In genomic region chr5:68147659-68148058, GRCh38 we compare ENCODE assay signal across 24 cellular contexts.
DNase-seq lines count a peak whose midpoint lies in the region; ATAC-seq and TF ChIP-seq lines count a peak whose summit lies in the region.
"Had no signal": no experiment of that assay in that cellular context is flagged by ENCODE, and none has a peak within 500 bp of the region (broad histone marks: within the 10 kb centered on the region; RNA-seq: fewer than 3 reads in every experiment).

No MANE protein-coding gene starts in this region.

- H4K5ac ChIP-seq in IMR-90 (ENCODE audit: low read depth, low read length) = no peak overlapping the region

- H3K4me1 ChIP-seq in IMR-90 (ENCODE audit: control insufficient read depth, insufficient read depth, low read length) (0 out of 2 replicates have a peak, but pooled peaks cover 2% of the 10 kb centered on the region), HAP-1 (no peaks in the 10 kb centered on the region)
- H3K4me1 ChIP-seq: foreskin keratinocyte, upper lobe of left lung had no signal

- H4K8ac ChIP-seq in IMR-90 (ENCODE audit: low read depth in 2 of 2, low read length in 2 of 2) = no peak overlapping the region

- CTCF ChIA-PET in activated CD8-positive, alpha-beta T cell treated with anti-CD3 and anti-CD28 coated beads for 36 hours (lab: Charles Lee) = interaction anchor here (1.1 kb wide), 1 partner anchor 107 kb away, joined by 3 read pairs; no protein-coding TSS in a partner anchor
- CTCF ChIA-PET in activated CD8-positive, alpha-beta T cell treated with anti-CD3 and anti-CD28 coated beads, Interleukin-2, amount 10 ng/mL, durations not matched to agents 7 days and 5 days (lab: Charles Lee) = no interaction called here
- CTCF ChIA-PET in IMR-90 (lab: Yijun Ruan, JAX) = interaction anchor here (0.8 kb wide), 1 partner anchor 104 kb away, joined by 3 read pairs; no protein-coding TSS in a partner anchor

- H3K27me3 Mint-ChIP-seq in activated CD8-positive, alpha-beta T cell treated with anti-CD3 and anti-CD28 coated beads for 36 hours = no peaks in the 10 kb centered on the region
- no peaks in the 10 kb centered on the region for H3K27me3 Mint-ChIP-seq in activated CD8-positive, alpha-beta T cell treated with anti-CD3 and anti-CD28 coated beads, Interleukin-2, amount 10 ng/mL, durations not matched to agents 7 days and 5 days (ENCODE audit: low read depth)

- H3K23ac ChIP-seq in IMR-90 (ENCODE audit: low read depth, low read length) = no peak overlapping the region

- no peak overlapping the region for H3K27ac ChIP-seq in IMR-90 (ENCODE audit: insufficient read depth, low read length)
- H3K27ac ChIP-seq: 22Rv1, foreskin keratinocyte, neutrophil, upper lobe of left lung had no signal

- H3K9me3 ChIP-seq in IMR-90 (ENCODE audit: control insufficient read depth, insufficient read depth, low read length) (no peaks in the 10 kb centered on the region), HAP-1 (no peaks in the 10 kb centered on the region)
- H3K9me3 ChIP-seq: neutrophil, upper lobe of left lung had no signal

- no peak overlapping the region for H3K4me2 ChIP-seq in IMR-90 (ENCODE audit: low read depth, low read length)
- H3K4me2 ChIP-seq: GM23338, smooth muscle cell had no signal

- H3K18ac ChIP-seq in IMR-90 (ENCODE audit: low read depth, low read length) = no peak overlapping the region

- no peak overlapping the region for H2BK15ac ChIP-seq in IMR-90 (ENCODE audit: low read depth, low read length)

- H3K4ac ChIP-seq in IMR-90 (ENCODE audit: low read depth, low read length) = no peak overlapping the region

- H3K36me3 Mint-ChIP-seq in activated CD8-positive, alpha-beta T cell treated with anti-CD3 and anti-CD28 coated beads for 36 hours (ENCODE audit: low read depth) = no peaks in the 10 kb centered on the region
- H3K36me3 Mint-ChIP-seq in activated CD8-positive, alpha-beta T cell treated with anti-CD3 and anti-CD28 coated beads, Interleukin-2, amount 10 ng/mL, durations not matched to agents 7 days and 5 days (ENCODE audit: low read depth) = no peaks in the 10 kb centered on the region

- no peaks in the 10 kb centered on the region for H3K9me1 ChIP-seq in IMR-90 (ENCODE audit: insufficient read depth, low read length)

- in situ Hi-C loops in IMR-90 (cut with MboI; ENCODE audit: low sequenced_read_pairs) (no loop called here), HAP-1 (cut with MboI; ENCODE audit: low sequenced_read_pairs) (no loop called here)

- no peaks in the 10 kb centered on the region for H3K79me1 ChIP-seq in IMR-90 (ENCODE audit: low read depth in 1 of 2, low read length in 2 of 2)

- H3K27ac Mint-ChIP-seq in activated CD8-positive, alpha-beta T cell treated with anti-CD3 and anti-CD28 coated beads for 36 hours = no peak overlapping the region
- no peak overlapping the region for H3K27ac Mint-ChIP-seq in activated CD8-positive, alpha-beta T cell treated with anti-CD3 and anti-CD28 coated beads, Interleukin-2, amount 10 ng/mL, durations not matched to agents 7 days and 5 days
- H3K27ac Mint-ChIP-seq: GM23338 had no signal

- no peak overlapping the region for H3K14ac ChIP-seq in IMR-90 (replicated peaks; ENCODE audit: low read depth, low read length)

- dilution Hi-C loops in IMR-90 (cut with HindIII; ENCODE audit: low sequenced_read_pairs, unreplicated experiment) = no loop called here

- H2AK5ac ChIP-seq in IMR-90 (ENCODE audit: low read depth, low read length) = no peak overlapping the region

- H3K36me3 ChIP-seq in IMR-90 (ENCODE audit: control insufficient read depth, insufficient read depth, low read length) (no peaks in the 10 kb centered on the region), HAP-1 (replicated peaks) (no peaks in the 10 kb centered on the region)
- H3K36me3 ChIP-seq: neutrophil, upper lobe of left lung had no signal

- H3K27me3 ChIP-seq in IMR-90 (ENCODE audit: control insufficient read depth, insufficient read depth, low read length) (no peaks in the 10 kb centered on the region), HAP-1 (ENCODE audit: low read depth) (no peaks in the 10 kb centered on the region)
- H3K27me3 ChIP-seq: foreskin keratinocyte, neutrophil, upper lobe of left lung had no signal

- intact Hi-C loops in activated CD8-positive, alpha-beta T cell treated with anti-CD3 and anti-CD28 coated beads for 36 hours (cut with micrococcal nuclease) = no loop called here
- intact Hi-C loops in IMR-90 (cut with micrococcal nuclease) = no loop called here

- H3K9ac ChIP-seq in IMR-90 (ENCODE audit: low read depth, low read length) = no peak overlapping the region

- H3K4me3 Mint-ChIP-seq in activated CD8-positive, alpha-beta T cell treated with anti-CD3 and anti-CD28 coated beads for 36 hours = no peak overlapping the region
- H3K4me3 Mint-ChIP-seq in activated CD8-positive, alpha-beta T cell treated with anti-CD3 and anti-CD28 coated beads, Interleukin-2, amount 10 ng/mL, durations not matched to agents 7 days and 5 days = no peak overlapping the region
- H3K4me3 Mint-ChIP-seq: GM23338 had no signal

- H3K9me3 Mint-ChIP-seq in activated CD8-positive, alpha-beta T cell treated with anti-CD3 and anti-CD28 coated beads for 36 hours = peaks cover 10% of the 10 kb centered on the region
- no peaks in the 10 kb centered on the region for H3K9me3 Mint-ChIP-seq in activated CD8-positive, alpha-beta T cell treated with anti-CD3 and anti-CD28 coated beads, Interleukin-2, amount 10 ng/mL, durations not matched to agents 7 days and 5 days (ENCODE audit: insufficient read depth)

- H4K20me1 ChIP-seq in IMR-90 (ENCODE audit: insufficient read depth, low read length) = no peaks in the 10 kb centered on the region

- no peak overlapping the region for H2AFZ ChIP-seq in IMR-90 (replicated peaks; ENCODE audit: low read length, poor library complexity)
- H2AFZ ChIP-seq: GM23338 had no signal

- no peak overlapping the region for H4K91ac ChIP-seq in IMR-90 (ENCODE audit: insufficient read depth, low read depth, low read length)

- no peak overlapping the region for H2BK20ac ChIP-seq in IMR-90 (ENCODE audit: low read depth, low read length)

- no peak overlapping the region for H2BK5ac ChIP-seq in IMR-90 (ENCODE audit: low read depth, low read length, poor library complexity, severe bottlenecking)

- no peak overlapping the region for H2BK120ac ChIP-seq in IMR-90 (ENCODE audit: low read depth, low read length)

- no peak for DNase-seq in activated CD8-positive, alpha-beta T cell treated with anti-CD3 and anti-CD28 coated beads for 36 hours
- DNase-seq in activated CD8-positive, alpha-beta T cell treated with anti-CD3 and anti-CD28 coated beads, Interleukin-2, amount 10 ng/mL, durations not matched to agents 7 days and 5 days = no peak
- DNase-seq in IMR-90 (peak; percentile 32), HAP-1 (ENCODE audit: low spot score in 2 of 2) (no peak), anterior cingulate cortex (lab: John Stamatoyannopoulos, UW) (no peak)
- no peak for DNase-seq in stimulated activated naive CD8-positive, alpha-beta T cell treated with anti-CD3 and anti-CD28 coated beads, Interleukin-15, Interleukin-2, amounts not matched to agents 100 U/mL and 50 U/mL, for 24 hours
- DNase-seq: activated CD4-positive, alpha-beta T cell treated with anti-CD3 and anti-CD28 coated beads for 4 hours; activated CD8-positive, alpha-beta memory T cell treated with anti-CD3 and anti-CD28 coated beads, Interleukin-2, amount 50 U/mL, for 48 hours; activated naive CD4-positive, alpha-beta T cell treated with Interleukin-2 at 50 U/mL for 16 hours; aorta; DMS79; foreskin keratinocyte; kidney; NCI-H748 treated with DMSO at 0.1 percent for 48 hours; stimulated activated CD4-positive, alpha-beta T cell treated with anti-CD3 and anti-CD28 coated beads, Interleukin-4, amount 100 ng/mL, for 1 hour; T-helper 1 cell; upper lobe of left lung had no signal

- no peak overlapping the region for H2AK9ac ChIP-seq in IMR-90 (replicated peaks; ENCODE audit: low read depth, low read length, poor library complexity)

- no TSS peak for BruUV-seq in IMR-90 (replicated peaks; lab: Mats Ljungman, UMichigan)

- peak; percentile 17 for ATAC-seq in activated CD8-positive, alpha-beta T cell treated with anti-CD3 and anti-CD28 coated beads for 36 hours
- no peak for ATAC-seq in activated CD8-positive, alpha-beta T cell treated with anti-CD3 and anti-CD28 coated beads, Interleukin-2, amount 10 ng/mL, durations not matched to agents 7 days and 5 days
- ATAC-seq in HG02759 (IDR thresholded peaks at IDR 0.05; ENCODE audit: unreplicated experiment) (peak; percentile 22), IMR-90 (ENCODE audit: low read depth) (no peak), HG02798 (IDR thresholded peaks at IDR 0.05; ENCODE audit: poor library complexity, unreplicated experiment) (no peak)
- peak; percentile 52 for ATAC-seq in stimulated activated naive CD8-positive, alpha-beta T cell treated with anti-CD3 and anti-CD28 coated beads, Interleukin-15, Interleukin-2, amounts not matched to agents 100 U/mL and 50 U/mL, for 24 hours
- ATAC-seq: foreskin keratinocyte, GM23338 had no signal

- no CpG with 5 or more reads among the region's 3 CpGs for WGBS in IMR-90 (ENCODE audit: extremely low coverage in 2 of 2, insufficient read length in 1 of 2), 2 experiments

- peaks cover 10% of the 10 kb centered on the region for H3K4me1 Mint-ChIP-seq in activated CD8-positive, alpha-beta T cell treated with anti-CD3 and anti-CD28 coated beads for 36 hours (ENCODE audit: low read depth)
- no peaks in the 10 kb centered on the region for H3K4me1 Mint-ChIP-seq in activated CD8-positive, alpha-beta T cell treated with anti-CD3 and anti-CD28 coated beads, Interleukin-2, amount 10 ng/mL, durations not matched to agents 7 days and 5 days (ENCODE audit: low read depth)
- H3K4me1 Mint-ChIP-seq: GM23338 had no signal

- no peak overlapping the region for H3K56ac ChIP-seq in IMR-90 (ENCODE audit: extremely low read depth, insufficient read depth, low read length)

- TF ChIP-seq CTCF in activated CD8-positive, alpha-beta T cell treated with anti-CD3 and anti-CD28 coated beads for 36 hours (IDR thresholded peaks at IDR 0.05) = no peak
- no peak for TF ChIP-seq CTCF in IMR-90 (conservative IDR thresholded peaks at IDR 0.05; ENCODE audit: low read depth, low read length)

- POLR2A ChIA-PET in activated CD8-positive, alpha-beta T cell treated with anti-CD3 and anti-CD28 coated beads for 36 hours (lab: Charles Lee) = interaction anchor here (0.5 kb wide), 1 partner anchor 148 kb away, joined by 3 read pairs; no protein-coding TSS in a partner anchor
- POLR2A ChIA-PET in activated CD8-positive, alpha-beta T cell treated with anti-CD3 and anti-CD28 coated beads, Interleukin-2, amount 10 ng/mL, durations not matched to agents 7 days and 5 days (lab: Charles Lee) = no interaction called here
- POLR2A ChIA-PET in IMR-90 (lab: Charles Lee; ENCODE audit: unreplicated experiment) = no interaction called here

- H3K4me3 ChIP-seq in IMR-90 (ENCODE audit: insufficient read depth, low read depth, low read length) = no peak overlapping the region
- no peak overlapping the region for H3K4me3 ChIP-seq in HAP-1
- H3K4me3 ChIP-seq: GM23338, lung, smooth muscle cell, upper lobe of left lung had no signal

- TF ChIP-seq RAD21 in IMR-90 (IDR thresholded peaks at IDR 0.05; ENCODE audit: low read length) = no peak

- no peak for TF ChIP-seq POLR2A in IMR-90 (IDR thresholded peaks at IDR 0.05; ENCODE audit: low read depth, low read length)

Comparison
In these comparisons a context has a peak if more than half of its experiments do, and no peak if none do; other contexts are left out.
1. ATAC-seq: peak in activated CD8-positive, alpha-beta T cell treated with anti-CD3 and anti-CD28 coated beads for 36 hours (single experiment), HG02759 (single experiment) and stimulated activated naive CD8-positive, alpha-beta T cell treated with anti-CD3 and anti-CD28 coated beads, Interleukin-15, Interleukin-2, amounts not matched to agents 100 U/mL and 50 U/mL, for 24 hours (single experiment); none in activated CD8-positive, alpha-beta T cell treated with anti-CD3 and anti-CD28 coated beads, Interleukin-2, amount 10 ng/mL, durations not matched to agents 7 days and 5 days (single experiment), IMR-90 (single experiment) and HG02798 (single experiment).